Comparison of ENCODE assay signal across 17 cellular contexts in genomic region chr9:121768416-121769015, GRCh38.
"Had no signal": no experiment of that assay in that cellular context is flagged by ENCODE, and none has a peak within 500 bp of the region (broad histone marks: within the 10 kb centered on the region; RNA-seq: fewer than 3 reads in every experiment).

No MANE protein-coding gene starts in this region.

- H3K4me3 ChIP-seq: coronary artery had no signal

- ATAC-seq: activated naive CD4-positive, alpha-beta T cell treated with anti-CD3 and anti-CD28 coated beads, Interleukin-2, amount 50 U/mL, for 72 hours; natural killer cell treated with Interleukin-12 subunit alpha and Interleukin-12 subunit beta and Interleukin-15 and Interleukin-18, amount 100 ng/mL, for 72 hours; stimulated activated naive CD8-positive, alpha-beta T cell treated with anti-CD3 and anti-CD28 coated beads, Interleukin-15, Interleukin-2, amounts not matched to agents 100 U/mL and 50 U/mL, for 24 hours had no signal

- H3K27ac Mint-ChIP-seq: natural killer cell treated with Interleukin-12 subunit alpha and Interleukin-12 subunit beta and Interleukin-15 and Interleukin-18, amount 100 ng/mL, for 72 hours; type B pancreatic cell had no signal

- H3K36me3 Mint-ChIP-seq: activated naive CD4-positive, alpha-beta T cell treated with anti-CD3 and anti-CD28 coated beads, Interleukin-2, amount 50 U/mL, for 72 hours; natural killer cell treated with Interleukin-12 subunit alpha and Interleukin-12 subunit beta and Interleukin-15 and Interleukin-18, amount 100 ng/mL, for 72 hours had no signal

- H3K27ac ChIP-seq: WERI-Rb-1 had no signal

- H3K27me3 Mint-ChIP-seq: type B pancreatic cell had no signal

- H3K4me3 Mint-ChIP-seq: brain; natural killer cell treated with Interleukin-12 subunit alpha and Interleukin-12 subunit beta and Interleukin-15 and Interleukin-18, amount 100 ng/mL, for 72 hours; type B pancreatic cell had no signal

- DNase-seq: activated CD4-positive, alpha-beta T cell treated with anti-CD3 and anti-CD28 coated beads for 1 hour; activated CD8-positive, alpha-beta memory T cell treated with anti-CD3 and anti-CD28 coated beads for 24 hours; activated CD8-positive, alpha-beta memory T cell treated with anti-CD3 and anti-CD28 coated beads, Interleukin-2, amount 50 U/mL, for 48 hours; activated effector memory CD4-positive, alpha-beta T cell treated with anti-CD3 and anti-CD28 coated beads, Interleukin-2, amount 50 U/mL, for 16 hours; activated T-cell treated with anti-CD3 and anti-CD28 coated beads, Interleukin-2, amount 50 U/mL, for 48 hours; central memory CD4-positive, alpha-beta T cell; erythroblast; foreskin melanocyte; hypothalamus; stimulated activated CD4-positive, alpha-beta T cell treated with anti-CD3 and anti-CD28 coated beads, Interleukin-2, amount 100 ng/mL, for 24 hours; stimulated activated naive CD8-positive, alpha-beta T cell treated with anti-CD3 and anti-CD28 coated beads, Interleukin-15, Interleukin-2, amounts not matched to agents 100 U/mL and 50 U/mL, for 24 hours; WERI-Rb-1 had no signal

- H3K9me3 Mint-ChIP-seq: activated naive CD4-positive, alpha-beta T cell treated with anti-CD3 and anti-CD28 coated beads, Interleukin-2, amount 50 U/mL, for 72 hours; brain; natural killer cell treated with Interleukin-12 subunit alpha and Interleukin-12 subunit beta and Interleukin-15 and Interleukin-18, amount 100 ng/mL, for 72 hours; type B pancreatic cell had no signal
